Comparison of ENCODE assay signal across 11 cellular contexts in the genomic region with DNA sequence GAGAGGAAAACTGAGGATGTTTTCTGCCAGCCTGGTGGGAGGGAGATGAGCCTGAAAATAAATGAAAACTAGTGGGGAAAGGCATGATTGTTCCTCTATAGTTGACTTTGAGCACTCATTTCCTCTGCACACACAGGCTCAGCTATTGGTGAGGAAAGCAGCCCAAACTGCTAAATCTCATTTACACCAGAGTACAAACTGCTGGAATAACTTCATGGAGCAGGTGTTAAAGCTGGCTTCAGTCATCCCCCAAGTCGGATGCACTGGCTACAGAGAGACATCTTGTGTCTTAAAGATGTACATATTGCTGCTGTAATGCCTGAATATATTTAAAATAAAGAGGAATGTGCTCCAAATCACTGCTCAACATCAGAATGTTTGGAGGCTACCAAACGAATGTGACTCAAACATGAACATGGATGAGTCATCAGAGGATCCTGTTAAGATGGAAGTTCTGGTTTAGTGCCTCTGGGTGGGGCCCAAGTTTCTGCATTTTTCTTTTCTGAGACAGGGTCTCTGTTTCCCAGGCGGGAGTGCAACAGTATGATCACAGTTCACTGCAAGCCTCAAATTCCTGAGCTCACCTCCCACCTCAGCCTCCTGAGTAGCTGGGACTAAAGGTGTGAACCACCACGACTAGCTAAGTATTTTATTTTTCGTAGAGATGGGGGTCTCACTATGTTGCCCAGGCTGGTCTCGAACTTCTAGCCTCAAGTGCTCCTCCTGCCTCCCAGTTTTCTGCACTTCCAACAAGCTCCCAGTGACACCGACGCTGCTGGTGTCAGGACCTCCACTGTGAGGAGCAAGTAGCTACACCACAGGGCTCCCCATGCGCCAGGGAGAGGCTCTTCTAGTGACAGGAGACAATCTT.
DNase-seq lines count a peak whose midpoint lies in the region; ATAC-seq and TF ChIP-seq lines count a peak whose summit lies in the region.
"Had no signal": no experiment of that assay in that cellular context is flagged by ENCODE, and none has a peak within 500 bp of the region (broad histone marks: within the 10 kb centered on the region; RNA-seq: fewer than 3 reads in every experiment).

No MANE protein-coding gene starts in this region.

- peak overlapping the region in 3 of 4 donors; percentile 20 to 36 (median 30) for H3K27ac ChIP-seq in esophagus squamous epithelium
- no peak overlapping the region for H3K27ac ChIP-seq in left ventricle myocardium inferior (replicated peaks)
- H3K27ac ChIP-seq: suprapubic skin had no signal

- CTCF ChIA-PET in activated naive CD4-positive, alpha-beta T cell treated with anti-CD3 and anti-CD28 coated beads, Interleukin-2, amount 10 ng/mL, durations not matched to agents 7 days and 5 days (lab: Charles Lee), result interaction anchor here (0.9 to 2.8 kb wide), 13 partner anchors 9 to 85 kb away, joined by 3 to 23 read pairs (median 6); no protein-coding TSS in a partner anchor

- TF ChIP-seq CTCF in esophagus squamous epithelium (IDR thresholded peaks at IDR 0.05) (no peak), mucosa of descending colon (IDR thresholded peaks at IDR 0.05) (no peak), left ventricle myocardium inferior (IDR thresholded peaks at IDR 0.05; ENCODE audit: borderline replicate concordance) (no peak)

- TF ChIP-seq POLR2A in esophagus squamous epithelium (IDR thresholded peaks at IDR 0.05), result no peak

- ATAC-seq in stimulated activated naive CD8-positive, alpha-beta T cell treated with anti-CD3 and anti-CD28 coated beads, Interleukin-15, Interleukin-2, amounts not matched to agents 100 U/mL and 50 U/mL, for 24 hours, result peak; percentile 68
- ATAC-seq in GM18517 (IDR thresholded peaks at IDR 0.05; ENCODE audit: unreplicated experiment), result no peak
- no peak for ATAC-seq in mucosa of descending colon

- 46 to 68% methylated on average over 5 to 9 of the region's 9 CpGs for WGBS in esophagus squamous epithelium, 2 donors

- peaks cover 17% of the 10 kb centered on the region for H3K4me1 Mint-ChIP-seq in activated naive CD4-positive, alpha-beta T cell treated with anti-CD3 and anti-CD28 coated beads, Interleukin-2, amount 10 ng/mL, durations not matched to agents 7 days and 5 days

- intact Hi-C loops in esophagus squamous epithelium (cut with DNase I) (no loop called here), mucosa of descending colon (cut with DNase I, micrococcal nuclease) (no loop called here), left ventricle myocardium inferior (cut with micrococcal nuclease) (no loop called here)

- H3K36me3 ChIP-seq in esophagus squamous epithelium (peaks cover 0 to 40% (median 8%) of the 10 kb centered on the region in 3 donors), mucosa of descending colon (ENCODE audit: low read depth) (no peaks in the 10 kb centered on the region), left ventricle myocardium inferior (no peaks in the 10 kb centered on the region)

- peaks cover 33% of the 10 kb centered on the region for H3K36me3 Mint-ChIP-seq in activated naive CD4-positive, alpha-beta T cell treated with anti-CD3 and anti-CD28 coated beads, Interleukin-2, amount 10 ng/mL, durations not matched to agents 7 days and 5 days

- H3K4me3 Mint-ChIP-seq in activated naive CD4-positive, alpha-beta T cell treated with anti-CD3 and anti-CD28 coated beads, Interleukin-2, amount 10 ng/mL, durations not matched to agents 7 days and 5 days, result no peak overlapping the region

- no peaks in the 10 kb centered on the region for H3K27me3 Mint-ChIP-seq in activated naive CD4-positive, alpha-beta T cell treated with anti-CD3 and anti-CD28 coated beads, Interleukin-2, amount 10 ng/mL, durations not matched to agents 7 days and 5 days

- no peak overlapping the region for H3K4me3 ChIP-seq in esophagus squamous epithelium
- no peak overlapping the region for H3K4me3 ChIP-seq in mucosa of descending colon
- H3K4me3 ChIP-seq in left ventricle myocardium inferior, result no peak overlapping the region
- H3K4me3 ChIP-seq: suprapubic skin had no signal

- peaks cover 3 to 19% (median 6%) of the 10 kb centered on the region in 3 donors for H3K4me1 ChIP-seq in esophagus squamous epithelium
- H3K4me1 ChIP-seq in mucosa of descending colon (ENCODE audit: low read depth), result no peaks in the 10 kb centered on the region
- no peaks in the 10 kb centered on the region for H3K4me1 ChIP-seq in left ventricle myocardium inferior

- H3K9me3 ChIP-seq in esophagus squamous epithelium (no peaks in the 10 kb centered on the region), mucosa of descending colon (no peaks in the 10 kb centered on the region), left ventricle myocardium inferior (replicated peaks) (no peaks in the 10 kb centered on the region)
- H3K9me3 ChIP-seq: suprapubic skin had no signal

- no peaks in the 10 kb centered on the region for H3K9me3 Mint-ChIP-seq in activated naive CD4-positive, alpha-beta T cell treated with anti-CD3 and anti-CD28 coated beads, Interleukin-2, amount 10 ng/mL, durations not matched to agents 7 days and 5 days

- DNase-seq in activated naive CD4-positive, alpha-beta T cell treated with anti-CD3 and anti-CD28 coated beads, Interleukin-2, amount 10 ng/mL, durations not matched to agents 7 days and 5 days, result no peak
- DNase-seq in activated naive CD4-positive, alpha-beta T cell (lab: John Stamatoyannopoulos, UW), result no peak
- peak; percentile 62 for DNase-seq in RKO (ENCODE audit: low spot score)
- DNase-seq in esophagus squamous epithelium (lab: John Stamatoyannopoulos, UW), result no peak
- DNase-seq in stimulated activated naive CD8-positive, alpha-beta T cell treated with anti-CD3 and anti-CD28 coated beads, Interleukin-15, Interleukin-2, amounts not matched to agents 100 U/mL and 50 U/mL, for 24 hours, result no peak
- DNase-seq in mucosa of descending colon, result no peak
- no peak for DNase-seq in left ventricle myocardium inferior
- DNase-seq: NCI-H1105 treated with DMSO at 0.1 percent for 48 hours, nucleus accumbens had no signal

- H3K27me3 ChIP-seq in esophagus squamous epithelium, result no peaks in the 10 kb centered on the region
- peaks cover 37% of the 10 kb centered on the region for H3K27me3 ChIP-seq in left ventricle myocardium inferior (ENCODE audit: low read depth)
- H3K27me3 ChIP-seq: suprapubic skin had no signal

- H3K27ac Mint-ChIP-seq in activated naive CD4-positive, alpha-beta T cell treated with anti-CD3 and anti-CD28 coated beads, Interleukin-2, amount 10 ng/mL, durations not matched to agents 7 days and 5 days, result peak overlapping the region; percentile 68
